ENCODE assay signal across 12 cellular contexts in the genomic region with DNA sequence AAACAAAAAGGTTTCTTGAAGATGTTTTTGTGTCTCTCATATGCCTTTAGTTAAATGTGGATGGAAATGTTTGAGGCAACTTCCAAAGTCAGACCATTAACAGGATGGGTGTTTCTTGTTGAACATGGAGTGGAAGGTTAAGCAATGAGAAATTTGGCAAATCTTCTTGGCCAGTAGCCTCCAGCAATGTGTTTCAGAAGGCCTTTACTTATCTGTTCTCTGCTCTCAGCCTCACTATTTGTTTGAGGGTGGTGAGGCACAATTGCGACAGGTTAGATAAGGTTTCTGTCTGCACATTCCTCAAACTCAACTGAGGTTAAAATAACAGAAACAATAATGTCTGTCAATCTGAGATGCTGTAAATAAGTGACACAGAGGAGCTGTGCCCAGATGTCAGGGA.
"Had no signal": no experiment of that assay in that cellular context is flagged by ENCODE, and none has a peak within 500 bp of the region (broad histone marks: within the 10 kb centered on the region; RNA-seq: fewer than 3 reads in every experiment).

No MANE protein-coding gene starts in this region.

- FAIRE-seq: TTC549 had no signal

- H3K4me3 ChIP-seq: adrenal gland, coronary artery, lung, thyroid gland had no signal

- DNase-seq: activated CD4-positive, alpha-beta memory T cell treated with anti-CD3 and anti-CD28 coated beads for 36 hours; activated gamma-delta T cell treated with Interleukin-2 at 50 U/mL for 16 hours; activated T-cell treated with anti-CD3 and anti-CD28 coated beads for 4 hours; adrenal gland; left cardiac atrium; nucleus accumbens; posterior cingulate gyrus; stimulated activated naive CD4-positive, alpha-beta T cell treated with Interleukin-2 at 50 U/mL for 16 hours; thyroid gland had no signal
